Comparison of ENCODE assay signal across 10 cellular contexts in the genomic region with DNA sequence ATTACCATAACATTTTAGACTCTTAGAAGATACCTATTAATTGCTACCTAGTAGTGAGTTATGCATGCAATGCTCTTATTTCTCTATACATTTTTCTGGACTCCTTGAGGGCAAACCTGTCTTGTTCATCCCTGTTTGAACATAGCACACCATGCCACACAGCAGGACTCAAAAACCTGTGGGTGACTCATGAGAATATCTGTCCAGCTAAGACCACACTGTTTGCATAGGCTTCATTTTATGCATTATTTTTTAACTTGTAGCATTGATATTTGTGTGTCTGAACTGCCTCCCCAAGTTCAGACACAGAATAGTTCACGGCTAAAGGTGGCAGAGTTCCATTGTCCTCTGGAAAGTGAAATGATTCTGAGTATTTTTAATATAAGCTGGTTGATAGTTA. TPM values are rescaled to one million over a fixed set of nuclear protein-coding genes. Genes with fewer than 3 reads are reported as not detected.
DNase-seq lines count a peak whose midpoint lies in the region; ATAC-seq, FAIRE-seq and TF ChIP-seq lines count a peak whose summit lies in the region.
"Had no signal": no experiment of that assay in that cellular context is flagged by ENCODE, and none has a peak within 500 bp of the region (broad histone marks: within the 10 kb centered on the region; RNA-seq: fewer than 3 reads in every experiment).

No MANE protein-coding gene starts in this region.

- H3K4me1 Mint-ChIP-seq in activated T-cell treated with anti-CD3 and anti-CD28 coated beads, Interleukin-2, amount 50 U/mL, for 72 hours (ENCODE audit: low read depth): peaks cover 17% of the 10 kb centered on the region
- H3K4me1 Mint-ChIP-seq in activated T-cell treated with anti-CD3 and anti-CD28 coated beads, Interleukin-2, amount 50 U/mL, for 4 hours (ENCODE audit: low read depth): peaks cover 22% of the 10 kb centered on the region
- H3K4me1 Mint-ChIP-seq in astrocyte (ENCODE audit: low read depth, unreplicated experiment): peaks cover 60% of the 10 kb centered on the region

- no peak for FAIRE-seq in astrocyte (lab: Jason Lieb, UNC)
- no peak for FAIRE-seq in urothelium cell line (lab: Jason Lieb, UNC)

- no peaks in the 10 kb centered on the region for H4K20me1 ChIP-seq in astrocyte (ENCODE audit: insufficient read depth, low read length)

- DNase-seq in activated T-cell treated with anti-CD3 and anti-CD28 coated beads, Interleukin-2, amount 50 U/mL, for 72 hours: no peak
- no peak for DNase-seq in activated T-cell treated with anti-CD3 and anti-CD28 coated beads, Interleukin-2, amount 50 U/mL, for 4 hours
- DNase-seq in astrocyte (ENCODE audit: low read depth) (no peak), left lung (no peak), tibial nerve (ENCODE audit: low spot score in 2 of 2) (no peak), urothelium cell line (ENCODE audit: low spot score) (no peak), NCI-H1694 treated with DMSO at 0.1 percent for 48 hours (lab: John Stamatoyannopoulos, UW) (no peak)
- DNase-seq: stimulated activated CD4-positive, alpha-beta T cell treated with anti-CD3 and anti-CD28 coated beads, Interleukin-4, amount 100 ng/mL, for 24 hours; T-helper 1 cell had no signal

- peak overlapping the region in 1 of 2 donors; percentile 28 for H3K4me3 Mint-ChIP-seq in activated T-cell treated with anti-CD3 and anti-CD28 coated beads, Interleukin-2, amount 50 U/mL, for 72 hours
- no peak overlapping the region for H3K4me3 Mint-ChIP-seq in activated T-cell treated with anti-CD3 and anti-CD28 coated beads, Interleukin-2, amount 50 U/mL, for 4 hours
- peak overlapping the region; percentile 92 for H3K4me3 Mint-ChIP-seq in astrocyte (ENCODE audit: unreplicated experiment)

- no peak for TF ChIP-seq EP300 in tibial nerve (IDR thresholded peaks at IDR 0.05)

- no peaks in the 10 kb centered on the region for H3K36me3 Mint-ChIP-seq in activated T-cell treated with anti-CD3 and anti-CD28 coated beads, Interleukin-2, amount 50 U/mL, for 72 hours (ENCODE audit: insufficient read depth in 2 of 2)
- H3K36me3 Mint-ChIP-seq in activated T-cell treated with anti-CD3 and anti-CD28 coated beads, Interleukin-2, amount 50 U/mL, for 4 hours (ENCODE audit: insufficient read depth): no peaks in the 10 kb centered on the region
- peaks cover 43% of the 10 kb centered on the region for H3K36me3 Mint-ChIP-seq in astrocyte (ENCODE audit: low read depth, unreplicated experiment)

- WGBS in tibial nerve, 2 donors: 35 to 59% methylated on average over 1 of the region's 1 CpG

- peaks cover 20% of the 10 kb centered on the region for H3K27me3 Mint-ChIP-seq in activated T-cell treated with anti-CD3 and anti-CD28 coated beads, Interleukin-2, amount 50 U/mL, for 72 hours (ENCODE audit: low read depth)
- peaks cover 19% of the 10 kb centered on the region for H3K27me3 Mint-ChIP-seq in activated T-cell treated with anti-CD3 and anti-CD28 coated beads, Interleukin-2, amount 50 U/mL, for 4 hours (ENCODE audit: low read depth)
- H3K27me3 Mint-ChIP-seq in astrocyte (ENCODE audit: low read depth, unreplicated experiment): no peaks in the 10 kb centered on the region

- H3K4me1 ChIP-seq in astrocyte (ENCODE audit: insufficient read depth, low read length) (peaks cover 72% of the 10 kb centered on the region), left lung (peaks cover 24 to 41% of the 10 kb centered on the region in 2 donors), tibial nerve (peaks cover 0 to 77% (median 15%) of the 10 kb centered on the region in 4 donors)

- H2AFZ ChIP-seq in astrocyte (ENCODE audit: low read depth, low read length): no peak overlapping the region

- no peaks in the 10 kb centered on the region for H3K27me3 ChIP-seq in astrocyte (ENCODE audit: insufficient read depth, low read length)
- H3K27me3 ChIP-seq in left lung: peaks cover 0 to 10% of the 10 kb centered on the region in 2 donors
- H3K27me3 ChIP-seq in tibial nerve: no peaks in the 10 kb centered on the region

- H3K4me2 ChIP-seq in astrocyte (ENCODE audit: low read length): peak overlapping the region; percentile 82

- peak overlapping the region; percentile 4 for H3K27ac Mint-ChIP-seq in activated T-cell treated with anti-CD3 and anti-CD28 coated beads, Interleukin-2, amount 50 U/mL, for 72 hours
- peak overlapping the region; percentile 88 for H3K27ac Mint-ChIP-seq in astrocyte (ENCODE audit: unreplicated experiment)

- no peaks in the 10 kb centered on the region for H3K36me3 ChIP-seq in astrocyte (ENCODE audit: insufficient read depth, low read length)
- no peaks in the 10 kb centered on the region for H3K36me3 ChIP-seq in left lung
- H3K36me3 ChIP-seq in tibial nerve: no peaks in the 10 kb centered on the region

- H3K27ac ChIP-seq in astrocyte (ENCODE audit: low read depth, low read length): peak overlapping the region; percentile 16
- peak overlapping the region; percentile 30 to 78 for H3K27ac ChIP-seq in left lung
- peak overlapping the region in 3 of 4 donors; percentile 57 to 85 (median 80) for H3K27ac ChIP-seq in tibial nerve

- intact Hi-C loops in left lung (cut with DNase I): no loop called here

- no peak for TF ChIP-seq CTCF in astrocyte (IDR thresholded peaks at IDR 0.05; ENCODE audit: insufficient read depth, low read depth, low read length)
- TF ChIP-seq CTCF in left lung (IDR thresholded peaks at IDR 0.05): no peak
- no peak for TF ChIP-seq CTCF in tibial nerve (IDR thresholded peaks at IDR 0.05)

- peak overlapping the region; percentile 71 for H3K9ac ChIP-seq in astrocyte (ENCODE audit: low read length)

- H3K4me3 ChIP-seq in astrocyte (ENCODE audit: insufficient read depth, low read depth, low read length): peak overlapping the region; percentile 47
- H3K4me3 ChIP-seq in left lung: peak overlapping the region; percentile 27 to 41
- peak overlapping the region in 3 of 4 donors; percentile 6 to 42 (median 17) for H3K4me3 ChIP-seq in tibial nerve

- no peaks in the 10 kb centered on the region for H3K9me3 Mint-ChIP-seq in activated T-cell treated with anti-CD3 and anti-CD28 coated beads, Interleukin-2, amount 50 U/mL, for 72 hours
- H3K9me3 Mint-ChIP-seq in activated T-cell treated with anti-CD3 and anti-CD28 coated beads, Interleukin-2, amount 50 U/mL, for 4 hours: no peaks in the 10 kb centered on the region
- H3K9me3 Mint-ChIP-seq in astrocyte (ENCODE audit: unreplicated experiment): no peaks in the 10 kb centered on the region

- H3K79me2 ChIP-seq in astrocyte (ENCODE audit: insufficient read depth, low read length): peaks cover 32% of the 10 kb centered on the region

- no peak for TF ChIP-seq POLR2A in tibial nerve (IDR thresholded peaks at IDR 0.05)

- ATAC-seq in activated T-cell treated with anti-CD3 and anti-CD28 coated beads, Interleukin-2, amount 50 U/mL, for 72 hours (replicated peaks in 1 of 2): no peak
- ATAC-seq in activated T-cell treated with anti-CD3 and anti-CD28 coated beads, Interleukin-2, amount 50 U/mL, for 4 hours: no peak
- ATAC-seq in left lung (no peak), HG02884 (IDR thresholded peaks at IDR 0.05; ENCODE audit: unreplicated experiment) (no peak)

- no peaks in the 10 kb centered on the region for H3K9me3 ChIP-seq in astrocyte (ENCODE audit: insufficient read depth, low read depth, low read length)
- no peaks in the 10 kb centered on the region for H3K9me3 ChIP-seq in left lung
- H3K9me3 ChIP-seq in tibial nerve: no peaks in the 10 kb centered on the region

RNA-seq across cellular contexts. Expression of a gene that starts 1.8 kb away (rescaled TPM):
- 1 to 10 TPM; 2.2 to 2.9 TPM for total RNA-seq in activated T-cell treated with anti-CD3 and anti-CD28 coated beads, Interleukin-2, amount 50 U/mL, for 72 hours
- 1 to 10 TPM in 1 of 3 donors, under 1 TPM in 2; 0.74 to 1.8 (median 0.76) TPM for total RNA-seq in activated T-cell treated with anti-CD3 and anti-CD28 coated beads, Interleukin-2, amount 50 U/mL, for 4 hours
- total RNA-seq in astrocyte (374 and 437 TPM in 2 replicates), left lung (10 to 100 TPM; 69.6 to 84.8 TPM), tibial nerve (100 to 1,000 TPM in 1 of 4 donors, 10 to 100 TPM in 3; 81.2 to 147 (median 92.9) TPM)

Comparison
In these comparisons a context has a peak if more than half of its experiments do, and no peak if none do; other contexts are left out.
1. H3K27ac ChIP-seq: peak in every context shown above with its lines; median percentile 80 in tibial nerve; 54 in left lung; 16 in astrocyte.
2. RNA of a gene that starts 1.8 kb away (total RNA-seq): 374 to 437 TPM in astrocyte, 81.2 to 147 TPM in tibial nerve and 69.6 to 84.8 TPM in left lung; 2.2 to 2.9 TPM in activated T-cell treated with anti-CD3 and anti-CD28 coated beads, Interleukin-2, amount 50 U/mL, for 72 hours and 0.74 to 1.8 TPM in activated T-cell treated with anti-CD3 and anti-CD28 coated beads, Interleukin-2, amount 50 U/mL, for 4 hours; every median in the first group is over 10 times any median in the second.
3. Peak in every context shown above with its lines, with median percentiles within 50 percentile points of each other: H3K4me3 ChIP-seq.